26 cellular contexts compared by ENCODE assay signal in the genomic region with DNA sequence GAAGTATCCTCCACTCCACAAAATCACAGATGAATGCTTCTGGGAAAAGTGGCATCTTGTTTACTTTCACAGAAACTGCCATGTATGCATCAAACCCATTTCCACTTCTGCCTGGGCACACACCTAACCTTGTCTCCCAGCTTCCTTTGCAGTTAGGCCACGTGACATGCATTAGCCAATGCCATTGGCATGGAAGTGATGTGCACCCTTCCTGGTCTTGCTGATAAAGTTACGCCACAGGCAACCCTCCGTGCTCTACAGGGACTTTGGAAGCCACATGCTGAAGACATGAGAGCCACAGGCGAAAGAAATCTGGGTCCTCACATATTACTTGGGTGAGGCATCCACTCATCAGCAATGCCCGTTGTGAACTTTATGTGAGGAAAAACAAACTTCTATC.
DNase-seq lines count a peak whose midpoint lies in the region; ATAC-seq, FAIRE-seq and TF ChIP-seq lines count a peak whose summit lies in the region.
"Had no signal": no experiment of that assay in that cellular context is flagged by ENCODE, and none has a peak within 500 bp of the region (broad histone marks: within the 10 kb centered on the region; RNA-seq: fewer than 3 reads in every experiment).

No MANE protein-coding gene starts in this region.

- peaks cover 6% of the 10 kb centered on the region for H3K27me3 ChIP-seq in IMR-90 (ENCODE audit: control insufficient read depth, insufficient read depth, low read length)
- no peaks in the 10 kb centered on the region for H3K27me3 ChIP-seq in bronchial epithelial cell (ENCODE audit: control insufficient read depth, insufficient read depth, low read length)
- H3K27me3 ChIP-seq in osteoblast (ENCODE audit: insufficient read depth, low read length), result no peaks in the 10 kb centered on the region
- H3K27me3 ChIP-seq: BE2C; BLaER1 treated with 17β-estradiol and CSF1 and Interleukin-3, amounts not matched to agents 10 nM and 100 nM had no signal

- no peak overlapping the region for H4K91ac ChIP-seq in IMR-90 (ENCODE audit: insufficient read depth, low read depth, low read length)

- ATAC-seq in IMR-90 (ENCODE audit: low read depth) (no peak), SK-N-SH treated with all-trans-retinoic acid at 6 μM for 48 hours (no peak)
- ATAC-seq in effector memory CD8-positive, alpha-beta T cell (replicated peaks), result no peak
- ATAC-seq: A549, GM12878 had no signal

- H4K5ac ChIP-seq in IMR-90 (ENCODE audit: low read depth, low read length), result no peak overlapping the region

- H2AK5ac ChIP-seq in IMR-90 (ENCODE audit: low read depth, low read length), result no peak overlapping the region

- H2AK9ac ChIP-seq in IMR-90 (replicated peaks; ENCODE audit: low read depth, low read length, poor library complexity), result no peak overlapping the region

- H2BK5ac ChIP-seq in IMR-90 (ENCODE audit: low read depth, low read length, poor library complexity, severe bottlenecking), result no peak overlapping the region

- no peaks in the 10 kb centered on the region for H3K9me3 ChIP-seq in IMR-90 (ENCODE audit: control insufficient read depth, insufficient read depth, low read length)
- H3K9me3 ChIP-seq in osteoblast (ENCODE audit: low read depth, low read length), result no peaks in the 10 kb centered on the region
- H3K9me3 ChIP-seq: A549, BE2C, HAP-1 had no signal

- no peak overlapping the region for H2BK15ac ChIP-seq in IMR-90 (ENCODE audit: low read depth, low read length)

- peaks cover 0 to 3% of the 10 kb centered on the region in 2 donors for H3K9me3 Mint-ChIP-seq in effector memory CD8-positive, alpha-beta T cell
- H3K9me3 Mint-ChIP-seq: CD4-positive, alpha-beta T cell; HFFc6 had no signal

- no CpG with 5 or more reads among the region's 5 CpGs for WGBS in IMR-90 (ENCODE audit: extremely low coverage in 2 of 2, insufficient read length in 1 of 2), 2 experiments

- no peak for TF ChIP-seq RAD21 in IMR-90 (IDR thresholded peaks at IDR 0.05; ENCODE audit: low read length)

- H3K18ac ChIP-seq in IMR-90 (ENCODE audit: low read depth, low read length), result no peak overlapping the region

- H3K14ac ChIP-seq in IMR-90 (replicated peaks; ENCODE audit: low read depth, low read length), result no peak overlapping the region

- H4K20me1 ChIP-seq in IMR-90 (ENCODE audit: insufficient read depth, low read length) (no peaks in the 10 kb centered on the region), osteoblast (ENCODE audit: insufficient read depth, low read length) (no peaks in the 10 kb centered on the region)
- H4K20me1 ChIP-seq: BLaER1 treated with 17β-estradiol and CSF1 and Interleukin-3, amounts not matched to agents 10 nM and 100 nM had no signal

- DNase-seq in IMR-90 (no peak), bronchial epithelial cell (ENCODE audit: low read depth) (no peak), osteoblast (ENCODE audit: insufficient read length, low spot score, missing footprints) (peak; percentile 22), NCI-H748 treated with DMSO at 0.1 percent for 48 hours (lab: John Stamatoyannopoulos, UW) (no peak)
- DNase-seq in stimulated activated naive CD4-positive, alpha-beta T cell treated with Interleukin-2 at 50 U/mL for 16 hours (lab: John Stamatoyannopoulos, UW), result no peak
- no peak for DNase-seq in effector memory CD8-positive, alpha-beta T cell
- DNase-seq: 8988T; ACHN; AML-193; BE2C; CD4-positive, alpha-beta T cell; CD8-positive, alpha-beta memory T cell; DMS 273 treated with DMSO at 0.1 percent for 48 hours; DMS79; EL; GDM1; HFFc6 had no signal

- H3K4ac ChIP-seq in IMR-90 (ENCODE audit: low read depth, low read length), result no peak overlapping the region

- H3K4me2 ChIP-seq in IMR-90 (ENCODE audit: low read depth, low read length) (no peak overlapping the region), osteoblast (ENCODE audit: insufficient read depth, low read length) (no peak overlapping the region)
- H3K4me2 ChIP-seq: A549; BLaER1 treated with 17β-estradiol and CSF1 and Interleukin-3, amounts not matched to agents 10 nM and 100 nM had no signal

- H3K4me1 ChIP-seq in IMR-90 (ENCODE audit: control insufficient read depth, insufficient read depth, low read length) (no peaks in the 10 kb centered on the region), osteoblast (ENCODE audit: insufficient read depth, low read length) (no peaks in the 10 kb centered on the region)
- H3K4me1 ChIP-seq: A549; BE2C; BLaER1 treated with 17β-estradiol and CSF1 and Interleukin-3, amounts not matched to agents 10 nM and 100 nM; HAP-1 had no signal

- in situ Hi-C loops in IMR-90 (cut with MboI; ENCODE audit: low sequenced_read_pairs), result loop anchor here (25.0 kb wide), 1 partner anchor 1702 kb away; a partner anchor contains a TSS

- H3K36me3 ChIP-seq in IMR-90 (ENCODE audit: control insufficient read depth, insufficient read depth, low read length) (no peaks in the 10 kb centered on the region), bronchial epithelial cell (ENCODE audit: control insufficient read depth, insufficient read depth, low read length) (no peaks in the 10 kb centered on the region), osteoblast (ENCODE audit: insufficient read depth, low read length) (no peaks in the 10 kb centered on the region)
- H3K36me3 ChIP-seq: BE2C; BLaER1 treated with 17β-estradiol and CSF1 and Interleukin-3, amounts not matched to agents 10 nM and 100 nM; HAP-1 had no signal

- peaks cover 0 to 2% of the 10 kb centered on the region in 2 donors for H3K4me1 Mint-ChIP-seq in effector memory CD8-positive, alpha-beta T cell (ENCODE audit: low read depth in 2 of 2)
- H3K4me1 Mint-ChIP-seq: CD14-positive monocyte; CD8-positive, alpha-beta memory T cell had no signal

- no peak overlapping the region for H3K23ac ChIP-seq in IMR-90 (ENCODE audit: low read depth, low read length)

- CTCF ChIA-PET in IMR-90 (lab: Yijun Ruan, JAX), result no interaction called here

- no peak overlapping the region for H2BK120ac ChIP-seq in IMR-90 (ENCODE audit: low read depth, low read length)

- no peaks in the 10 kb centered on the region for H3K79me1 ChIP-seq in IMR-90 (ENCODE audit: low read depth in 1 of 2, low read length in 2 of 2)

- BruUV-seq in IMR-90 (replicated peaks; lab: Mats Ljungman, UMichigan), result no TSS peak

- no peak for TF ChIP-seq CTCF in IMR-90 (conservative IDR thresholded peaks at IDR 0.05; ENCODE audit: low read depth, low read length)
- no peak for TF ChIP-seq CTCF in bronchial epithelial cell (IDR thresholded peaks at IDR 0.05; ENCODE audit: insufficient read depth, low read length, severe bottlenecking)
- TF ChIP-seq CTCF in osteoblast (IDR thresholded peaks at IDR 0.05; ENCODE audit: extremely low read depth, low read depth, low read length), result no peak

- H3K27ac ChIP-seq in IMR-90 (ENCODE audit: insufficient read depth, low read length) (no peak overlapping the region), osteoblast (ENCODE audit: low read depth, low read length) (no peak overlapping the region)
- H3K27ac ChIP-seq: A549; BLaER1 treated with 17β-estradiol and CSF1 and Interleukin-3, amounts not matched to agents 10 nM and 100 nM had no signal

- no peak overlapping the region for H2BK20ac ChIP-seq in IMR-90 (ENCODE audit: low read depth, low read length)

- dilution Hi-C loops in IMR-90 (cut with HindIII; ENCODE audit: low sequenced_read_pairs, unreplicated experiment), result no loop called here

- H3K9ac ChIP-seq in IMR-90 (ENCODE audit: low read depth, low read length), result no peak overlapping the region
- H3K9ac ChIP-seq: BLaER1 treated with 17β-estradiol and CSF1 and Interleukin-3, amounts not matched to agents 10 nM and 100 nM had no signal

- H3K9me1 ChIP-seq in IMR-90 (ENCODE audit: insufficient read depth, low read length), result no peaks in the 10 kb centered on the region; the same call in 1 of the 2 replicates

- H2AFZ ChIP-seq in IMR-90 (replicated peaks; ENCODE audit: low read length, poor library complexity), result peak overlapping the region; percentile 75
- no peak overlapping the region for H2AFZ ChIP-seq in osteoblast (ENCODE audit: low read length)

- TF ChIP-seq POLR2A in IMR-90 (IDR thresholded peaks at IDR 0.05; ENCODE audit: low read depth, low read length), result no peak

- H3K4me3 Mint-ChIP-seq in effector memory CD8-positive, alpha-beta T cell, result no peak overlapping the region
- H3K4me3 Mint-ChIP-seq: CD14-positive monocyte; CD4-positive, alpha-beta T cell; CD8-positive, alpha-beta memory T cell; HFFc6 had no signal

- H4K8ac ChIP-seq in IMR-90 (ENCODE audit: low read depth in 2 of 2, low read length in 2 of 2), result no peak overlapping the region

- H3K36me3 Mint-ChIP-seq in effector memory CD8-positive, alpha-beta T cell (ENCODE audit: insufficient read depth), result peaks cover 6% of the 10 kb centered on the region
- H3K36me3 Mint-ChIP-seq: CD14-positive monocyte; CD8-positive, alpha-beta memory T cell had no signal

- H3K56ac ChIP-seq in IMR-90 (ENCODE audit: extremely low read depth, insufficient read depth, low read length), result no peak overlapping the region

- H3K79me2 ChIP-seq in osteoblast (ENCODE audit: insufficient read depth, low read length), result no peaks in the 10 kb centered on the region

- H3K4me3 ChIP-seq in IMR-90 (ENCODE audit: insufficient read depth, low read depth, low read length) (no peak overlapping the region), bronchial epithelial cell (ENCODE audit: low read depth, low read length) (no peak overlapping the region), osteoblast (ENCODE audit: insufficient read depth, low read length) (no peak overlapping the region)
- H3K4me3 ChIP-seq: A549; BLaER1 treated with 17β-estradiol and CSF1 and Interleukin-3, amounts not matched to agents 10 nM and 100 nM; GM12878; HAP-1 had no signal

- intact Hi-C loops in IMR-90 (cut with micrococcal nuclease), result no loop called here

- peak; percentile 90 for FAIRE-seq in bronchial epithelial cell (lab: Jason Lieb, UNC)
- FAIRE-seq: A549, D721Med, GM12878, GM19239, H54 had no signal

- H3K27ac Mint-ChIP-seq in effector memory CD8-positive, alpha-beta T cell, result no peak overlapping the region
- H3K27ac Mint-ChIP-seq: CD14-positive monocyte; CD4-positive, alpha-beta T cell; CD8-positive, alpha-beta memory T cell; HFFc6 had no signal

- POLR2A ChIA-PET in IMR-90 (lab: Charles Lee; ENCODE audit: unreplicated experiment), result no interaction called here

- H3K27me3 Mint-ChIP-seq in effector memory CD8-positive, alpha-beta T cell, result peaks cover 22 to 27% of the 10 kb centered on the region in 2 donors

TF ChIP-seq in IMR-90, 13 proteins besides CTCF, POLR2A, EP300 and RAD21 (continues in another document):
- TF ChIP-seq MAFK (IDR thresholded peaks at IDR 0.05; ENCODE audit: low read depth, low read length), result no peak
- no peak for TF ChIP-seq FOS (IDR thresholded peaks at IDR 0.05; ENCODE audit: low read depth, low read length)

TF ChIP-seq in SK-N-SH treated with all-trans-retinoic acid at 6 μM for 48 hours, 23 proteins besides CTCF, POLR2A, EP300 and RAD21 (continues in another document):
- TF ChIP-seq ZFP3 (CRISPR knock-in tag; IDR thresholded peaks at IDR 0.05) (no peak), ZNF8 (CRISPR knock-in tag; IDR thresholded peaks at IDR 0.05) (no peak), RARB (CRISPR knock-in tag; IDR thresholded peaks at IDR 0.05) (no peak), ZNF70 (CRISPR knock-in tag; IDR thresholded peaks at IDR 0.05) (no peak)
